ENCODE assay signal across 14 cellular contexts in the genomic region with DNA sequence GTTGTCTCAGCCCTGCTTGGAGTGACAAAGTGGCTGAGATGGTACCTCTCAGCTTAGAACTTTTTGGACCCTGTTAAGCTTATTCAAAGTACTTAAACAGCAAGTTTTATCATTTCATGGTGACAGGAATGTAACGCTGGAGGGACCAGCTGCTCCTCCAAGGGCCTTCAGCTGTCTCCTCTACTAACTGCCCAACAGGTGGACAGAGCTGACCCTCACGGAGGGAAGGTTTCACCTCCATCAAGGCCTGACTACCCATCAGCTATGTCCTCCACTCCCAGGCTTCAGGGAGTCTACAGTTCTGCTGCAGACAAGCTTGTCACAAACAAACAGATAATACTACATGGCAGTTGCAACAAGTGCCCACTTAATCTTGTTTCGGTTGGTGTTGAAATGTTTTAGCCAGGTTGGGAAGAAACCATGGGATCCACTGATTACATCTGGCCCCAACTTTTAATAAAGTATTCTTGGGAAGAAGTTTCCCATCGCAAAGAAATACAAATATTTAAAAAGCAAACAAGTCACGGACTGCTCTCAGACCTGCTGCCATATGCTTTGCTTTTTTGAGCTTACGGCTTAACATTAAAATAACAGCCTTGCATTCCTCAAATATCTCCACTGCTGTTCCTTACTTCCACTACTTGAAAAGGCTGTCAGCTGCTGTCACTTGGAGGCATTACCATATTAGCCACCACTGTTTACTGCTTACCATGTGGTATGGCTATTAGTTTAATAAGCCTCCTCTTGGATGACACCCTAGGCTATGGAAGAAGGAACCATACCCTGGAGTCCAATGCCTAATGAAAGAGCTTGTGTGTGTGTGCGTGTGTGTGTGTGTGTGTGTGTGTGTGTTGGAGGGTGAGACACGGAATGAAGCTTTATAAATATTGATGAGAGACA.
DNase-seq lines count a peak whose midpoint lies in the region; ATAC-seq and TF ChIP-seq lines count a peak whose summit lies in the region.
"Had no signal": no experiment of that assay in that cellular context is flagged by ENCODE, and none has a peak within 500 bp of the region (broad histone marks: within the 10 kb centered on the region; RNA-seq: fewer than 3 reads in every experiment).

No MANE protein-coding gene starts in this region.

- intact Hi-C loops in ascending aorta (cut with DNase I): no loop called here

- no peak overlapping the region for H3K27ac Mint-ChIP-seq in natural killer cell treated with Interleukin-12 subunit alpha and Interleukin-12 subunit beta and Interleukin-15 and Interleukin-18, amount 100 ng/mL, for 72 hours
- H3K27ac Mint-ChIP-seq: activated naive CD4-positive, alpha-beta T cell treated with anti-CD3 and anti-CD28 coated beads, Interleukin-2, amount 50 U/mL, for 24 hours had no signal

- H3K27me3 ChIP-seq in ascending aorta (no peaks in the 10 kb centered on the region), tibial nerve (no peaks in the 10 kb centered on the region)

- WGBS in tibial nerve, 2 donors: 59 to 61% methylated on average over 8 of the region's 8 CpGs

- no peaks in the 10 kb centered on the region for H3K4me1 Mint-ChIP-seq in natural killer cell treated with Interleukin-12 subunit alpha and Interleukin-12 subunit beta and Interleukin-15 and Interleukin-18, amount 100 ng/mL, for 72 hours (ENCODE audit: low read depth in 2 of 2)
- H3K4me1 Mint-ChIP-seq: activated naive CD4-positive, alpha-beta T cell treated with anti-CD3 and anti-CD28 coated beads, Interleukin-2, amount 50 U/mL, for 24 hours had no signal

- H3K4me3 ChIP-seq in ascending aorta (no peak overlapping the region), tibial nerve (no peak overlapping the region)

- no peak for ATAC-seq in natural killer cell treated with Interleukin-12 subunit alpha and Interleukin-12 subunit beta and Interleukin-15 and Interleukin-18, amount 100 ng/mL, for 72 hours

- TF ChIP-seq POLR2A in tibial nerve (IDR thresholded peaks at IDR 0.05): no peak

- H3K9me3 Mint-ChIP-seq in natural killer cell treated with Interleukin-12 subunit alpha and Interleukin-12 subunit beta and Interleukin-15 and Interleukin-18, amount 100 ng/mL, for 72 hours: no peaks in the 10 kb centered on the region
- H3K9me3 Mint-ChIP-seq: activated naive CD4-positive, alpha-beta T cell treated with anti-CD3 and anti-CD28 coated beads, Interleukin-2, amount 50 U/mL, for 24 hours had no signal

- peaks cover 5 to 7% of the 10 kb centered on the region in 2 donors for H3K36me3 ChIP-seq in ascending aorta
- H3K36me3 ChIP-seq in tibial nerve: peaks cover 0 to 20% (median 0%) of the 10 kb centered on the region in 3 donors

- TF ChIP-seq CTCF in ascending aorta (IDR thresholded peaks at IDR 0.05) (no peak), tibial nerve (IDR thresholded peaks at IDR 0.05) (no peak)

- DNase-seq in ascending aorta (ENCODE audit: low spot score in 2 of 2) (no peak), globus pallidus (ENCODE audit: low spot score) (peak; percentile 31), myocyte (ENCODE audit: low read depth) (peak; percentile 87), tibial nerve (ENCODE audit: low spot score in 2 of 2) (no peak), NCI-H1417 (lab: John Stamatoyannopoulos, UW) (no peak), ureter (ENCODE audit: low spot score) (no peak)
- no peak for DNase-seq in natural killer cell treated with Interleukin-12 subunit alpha and Interleukin-12 subunit beta and Interleukin-15 and Interleukin-18, amount 100 ng/mL, for 72 hours (ENCODE audit: low spot score)
- DNase-seq: KG1; NCI-H1694 treated with DMSO at 0.1 percent for 48 hours; posterior cingulate gyrus; SHP77 treated with DMSO at 0.1 percent for 48 hours; stimulated activated CD4-positive, alpha-beta T cell treated with anti-CD3 and anti-CD28 coated beads, Interleukin-4, amount 100 ng/mL, for 24 hours; stimulated activated naive CD4-positive, alpha-beta T cell had no signal

- no peak overlapping the region for H3K4me3 Mint-ChIP-seq in natural killer cell treated with Interleukin-12 subunit alpha and Interleukin-12 subunit beta and Interleukin-15 and Interleukin-18, amount 100 ng/mL, for 72 hours
- H3K4me3 Mint-ChIP-seq: activated naive CD4-positive, alpha-beta T cell treated with anti-CD3 and anti-CD28 coated beads, Interleukin-2, amount 50 U/mL, for 24 hours had no signal

- no peaks in the 10 kb centered on the region for H3K27me3 Mint-ChIP-seq in natural killer cell treated with Interleukin-12 subunit alpha and Interleukin-12 subunit beta and Interleukin-15 and Interleukin-18, amount 100 ng/mL, for 72 hours
- H3K27me3 Mint-ChIP-seq: activated naive CD4-positive, alpha-beta T cell treated with anti-CD3 and anti-CD28 coated beads, Interleukin-2, amount 50 U/mL, for 24 hours had no signal

- peak overlapping the region; percentile 37 to 56 for H3K27ac ChIP-seq in ascending aorta
- peak overlapping the region in 3 of 4 donors; percentile 36 to 63 (median 63) for H3K27ac ChIP-seq in tibial nerve

- peaks cover 0 to 8% of the 10 kb centered on the region in 2 donors for H3K4me1 ChIP-seq in ascending aorta
- peaks cover 0 to 23% (median 14%) of the 10 kb centered on the region in 4 donors for H3K4me1 ChIP-seq in tibial nerve

- no peak for TF ChIP-seq EP300 in tibial nerve (IDR thresholded peaks at IDR 0.05)

- H3K9me3 ChIP-seq in ascending aorta (no peaks in the 10 kb centered on the region), tibial nerve (no peaks in the 10 kb centered on the region)

- no peaks in the 10 kb centered on the region for H3K36me3 Mint-ChIP-seq in natural killer cell treated with Interleukin-12 subunit alpha and Interleukin-12 subunit beta and Interleukin-15 and Interleukin-18, amount 100 ng/mL, for 72 hours
- H3K36me3 Mint-ChIP-seq: activated naive CD4-positive, alpha-beta T cell treated with anti-CD3 and anti-CD28 coated beads, Interleukin-2, amount 50 U/mL, for 24 hours had no signal

Comparison
In these comparisons a context has a peak if more than half of its experiments do, and no peak if none do; other contexts are left out.
1. DNase-seq: peak in globus pallidus (single experiment) and myocyte (single experiment); none in ascending aorta (0 of 2), tibial nerve (0 of 2), NCI-H1417 (0 of 3), ureter (single experiment) and natural killer cell treated with Interleukin-12 subunit alpha and Interleukin-12 subunit beta and Interleukin-15 and Interleukin-18, amount 100 ng/mL, for 72 hours (single experiment).